1 cellular context compared by ENCODE assay signal in genomic region chr15:67040277-67040676, GRCh38.
TF ChIP-seq lines count a peak whose summit lies in the region.

No MANE protein-coding gene starts in this region.

TF ChIP-seq in H1, 55 proteins besides CTCF, POLR2A, EP300 and RAD21:
- TF ChIP-seq GTF2F1 (IDR thresholded peaks at IDR 0.05; ENCODE audit: borderline replicate concordance, low read depth, low read length) (no peak), BCL11A (IDR thresholded peaks at IDR 0.05; ENCODE audit: low read depth in 2 of 2, low read length in 2 of 2) (no peak)
- TF ChIP-seq, protein P1, sequence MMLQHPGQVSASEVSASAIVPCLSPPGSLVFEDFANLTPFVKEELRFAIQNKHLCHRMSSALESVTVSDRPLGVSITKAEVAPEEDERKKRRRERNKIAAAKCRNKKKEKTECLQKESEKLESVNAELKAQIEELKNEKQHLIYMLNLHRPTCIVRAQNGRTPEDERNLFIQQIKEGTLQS (IDR thresholded peaks at IDR 0.05; ENCODE audit: insufficient read depth, low read depth, low read length), result no peak
